ENCODE assay signal across 12 cellular contexts in genomic region chr3:49702672-49703071, GRCh38. TPM values are rescaled to one million over a fixed set of nuclear protein-coding genes. Genes with fewer than 3 reads are reported as not detected.
DNase-seq lines count a peak whose midpoint lies in the region; ATAC-seq and TF ChIP-seq lines count a peak whose summit lies in the region.
"Had no signal": no experiment of that assay in that cellular context is flagged by ENCODE, and none has a peak within 500 bp of the region (broad histone marks: within the 10 kb centered on the region; RNA-seq: fewer than 3 reads in every experiment).

No MANE protein-coding gene starts in this region.

- POLR2A ChIA-PET in RWPE1 (lab: Yijun Ruan, JAX; ENCODE audit: low non-redundant PET), result no interaction called here

- no peak overlapping the region for H4K5ac ChIP-seq in mesendoderm (ENCODE audit: low read length)

- no peak overlapping the region for H2BK12ac ChIP-seq in neuronal stem cell (ENCODE audit: low read length)

- no CpG with 5 or more reads among the region's 11 CpGs for WGBS in neuronal stem cell (ENCODE audit: extremely low coverage in 2 of 2, insufficient read length in 2 of 2, insufficient replicate concordance in 1 of 2), 2 donors
- no CpG with 5 or more reads among the region's 11 CpGs for WGBS in mesendoderm (ENCODE audit: extremely low coverage, insufficient coverage, low lambda C conversion rate)

- DNase-seq in Right ventricle myocardium inferior (ENCODE audit: missing footprints) (peak; percentile 52), cardiac septum (ENCODE audit: low spot score) (no peak), RWPE1 (ENCODE audit: low spot score) (no peak), neuronal stem cell (ENCODE audit: low spot score) (no peak), mesendoderm (no peak)

- peaks cover 0 to 2% of the 10 kb centered on the region in 2 donors for H3K9me3 ChIP-seq in neuronal stem cell (replicated peaks in 1 of 2; ENCODE audit: control insufficient read depth in 2 of 2, insufficient read depth in 1 of 2, low read depth in 1 of 2, low read length in 2 of 2)
- H3K9me3 ChIP-seq: Caco-2 had no signal

- no peak for TF ChIP-seq CTCF in RWPE1 (conservative IDR thresholded peaks at IDR 0.05; ENCODE audit: low read depth)

- H4K8ac ChIP-seq in neuronal stem cell (ENCODE audit: low read depth, low read length) (peak overlapping the region; percentile 77), mesendoderm (ENCODE audit: low read depth, low read length) (no peak overlapping the region)

- no peak overlapping the region for H3K4me2 ChIP-seq in neuronal stem cell (ENCODE audit: insufficient read depth, low read length, poor library complexity, severe bottlenecking)
- H3K4me2 ChIP-seq in mesendoderm (ENCODE audit: low read length), result no peak overlapping the region

- H3K27ac ChIP-seq in RWPE1 (peak overlapping the region; percentile 2; the same call in 1 of the 2 replicates), neuronal stem cell (replicated peaks; ENCODE audit: low read length) (no peak overlapping the region), mesendoderm (ENCODE audit: low read depth, low read length) (no peak overlapping the region)
- H3K27ac ChIP-seq: C4-2B, GM23248 had no signal

- no peak overlapping the region for H2AFZ ChIP-seq in neuronal stem cell (ENCODE audit: low read length)
- H2AFZ ChIP-seq: GM23248 had no signal

- H2BK15ac ChIP-seq in neuronal stem cell (ENCODE audit: low read length) (no peak overlapping the region), mesendoderm (replicated peaks; ENCODE audit: low read depth) (no peak overlapping the region)

- peaks cover 17 to 49% of the 10 kb centered on the region in 2 donors for H3K36me3 ChIP-seq in neuronal stem cell (replicated peaks in 1 of 2; ENCODE audit: control insufficient read depth in 2 of 2, insufficient read depth in 2 of 2, low read length in 2 of 2)
- peaks cover 3% of the 10 kb centered on the region for H3K36me3 ChIP-seq in mesendoderm (ENCODE audit: control insufficient read depth, insufficient read depth, low read length)

- H3K18ac ChIP-seq in neuronal stem cell (ENCODE audit: low read length), result no peak overlapping the region
- no peak overlapping the region for H3K18ac ChIP-seq in mesendoderm (ENCODE audit: low read length)

- H3K4me1 ChIP-seq in neuronal stem cell (ENCODE audit: control insufficient read depth in 2 of 2, insufficient read depth in 1 of 2, low read depth in 1 of 2, low read length in 2 of 2) (peaks cover 0 to 2% of the 10 kb centered on the region in 2 donors), mesendoderm (ENCODE audit: control insufficient read depth, low read depth, low read length) (no peaks in the 10 kb centered on the region)
- H3K4me1 ChIP-seq: Caco-2 had no signal

- H3K23ac ChIP-seq in neuronal stem cell (ENCODE audit: low read depth, low read length, poor library complexity), result no peak overlapping the region
- H3K23ac ChIP-seq in mesendoderm (ENCODE audit: low read length), result no peak overlapping the region

- H3K27me3 ChIP-seq in neuronal stem cell (ENCODE audit: control insufficient read depth in 3 of 3, insufficient read depth in 3 of 3, low read depth in 1 of 3, low read length in 3 of 3) (no peaks in the 10 kb centered on the region), mesendoderm (ENCODE audit: insufficient read depth, low read length, poor library complexity) (no peaks in the 10 kb centered on the region)

- ATAC-seq in Right ventricle myocardium inferior (no peak), GM18505 (IDR thresholded peaks at IDR 0.05; ENCODE audit: unreplicated experiment) (no peak)

- H3K79me2 ChIP-seq in mesendoderm (ENCODE audit: control insufficient read depth, insufficient read depth, low read length), result no peaks in the 10 kb centered on the region

- H2BK5ac ChIP-seq in neuronal stem cell (ENCODE audit: low read length) (no peak overlapping the region), mesendoderm (ENCODE audit: low read length) (no peak overlapping the region)

- TF ChIP-seq POLR2A in GM18505 (IDR thresholded peaks at IDR 0.05; ENCODE audit: borderline replicate concordance, extremely low read depth, insufficient read depth, insufficient read length), result no peak

- H3K79me1 ChIP-seq in neuronal stem cell (ENCODE audit: low read depth, low read length) (no peaks in the 10 kb centered on the region), mesendoderm (ENCODE audit: low read length) (no peaks in the 10 kb centered on the region)

- H2BK120ac ChIP-seq in neuronal stem cell (ENCODE audit: low read depth, low read length) (no peak overlapping the region), mesendoderm (ENCODE audit: low read depth, low read length) (no peak overlapping the region)

- H3K56ac ChIP-seq in mesendoderm (ENCODE audit: low read length), result no peak overlapping the region

- H3K14ac ChIP-seq in neuronal stem cell (ENCODE audit: low read length), result no peak overlapping the region

- no peak overlapping the region for H4K91ac ChIP-seq in neuronal stem cell (ENCODE audit: low read depth, low read length, poor library complexity)

- CTCF ChIA-PET in RWPE1 (lab: Yijun Ruan, JAX), result no interaction called here

- H3K4ac ChIP-seq in neuronal stem cell (ENCODE audit: low read length) (no peak overlapping the region), mesendoderm (ENCODE audit: low read depth, low read length) (no peak overlapping the region)

- H3K9ac ChIP-seq in neuronal stem cell (ENCODE audit: low read depth, low read length, poor library complexity) (peak overlapping the region; percentile 50), mesendoderm (ENCODE audit: low read length) (no peak overlapping the region)
- H3K9ac ChIP-seq: GM23248 had no signal

- no peak overlapping the region for H2AK5ac ChIP-seq in neuronal stem cell (ENCODE audit: low read depth, low read length)
- H2AK5ac ChIP-seq in mesendoderm (ENCODE audit: low read length), result no peak overlapping the region

- H3K4me3 ChIP-seq in neuronal stem cell (ENCODE audit: low read length in 2 of 2), result no peak overlapping the region
- H3K4me3 ChIP-seq in mesendoderm (ENCODE audit: low read length), result no peak overlapping the region
- H3K4me3 ChIP-seq: GM23248 had no signal

- intact Hi-C loops in Right ventricle myocardium inferior (cut with DNase I) (no loop called here), cardiac septum (cut with DNase I) (loop anchor here (5.0 kb wide), 1 partner anchor 135 kb away; no protein-coding TSS in a partner anchor)

RNA-seq across cellular contexts. Expression of gene RNF123, which starts 13.3 kb away (rescaled TPM):
- total RNA-seq in Right ventricle myocardium inferior, result 46.1 TPM
- 59.4 TPM for total RNA-seq in cardiac septum
- polyA plus RNA-seq in neuronal stem cell (2013, experiment 1 of 2), result 21.9 TPM
- 20.9 TPM for polyA plus RNA-seq in neuronal stem cell (2013, experiment 2 of 2)
- polyA plus RNA-seq in mesendoderm (2013, experiment 1 of 2), result 16.4 TPM
- polyA plus RNA-seq in mesendoderm (2013, experiment 2 of 2), result 14.8 TPM

RNA-seq across cellular contexts. Expression of gene MST1, which starts 13.4 kb away (rescaled TPM):
- 4.6 TPM for total RNA-seq in Right ventricle myocardium inferior
- 6.4 TPM for total RNA-seq in cardiac septum
- polyA plus RNA-seq in neuronal stem cell (2013, experiment 1 of 2), result 10.4 TPM
- polyA plus RNA-seq in neuronal stem cell (2013, experiment 2 of 2), result 11.3 TPM
- polyA plus RNA-seq in mesendoderm (2013, experiment 1 of 2), result 3.5 TPM
- polyA plus RNA-seq in mesendoderm (2013, experiment 2 of 2), result 3.7 TPM

RNA-seq across cellular contexts. Expression of gene AMIGO3, which starts 16.8 kb away (rescaled TPM):
- total RNA-seq in Right ventricle myocardium inferior (not detected), cardiac septum (0.35 TPM)
- polyA plus RNA-seq in neuronal stem cell (2013, experiment 1 of 2), result 1.0 TPM
- 0.93 TPM for polyA plus RNA-seq in neuronal stem cell (2013, experiment 2 of 2)
- polyA plus RNA-seq in mesendoderm (2013, experiment 1 of 2), result 1.3 TPM
- polyA plus RNA-seq in mesendoderm (2013, experiment 2 of 2), result 1.1 TPM
- total RNA-seq: A673; Caco-2; CD4-positive, CD25-positive, alpha-beta regulatory T cell; GM23248 had no signal
- polyA plus RNA-seq: BJ had no signal

RNA-seq across cellular contexts. Expression of gene GMPPB, which starts 21.1 kb away (rescaled TPM):
- 18.1 TPM for total RNA-seq in Right ventricle myocardium inferior
- total RNA-seq in cardiac septum, result 19.5 TPM
- polyA plus RNA-seq in neuronal stem cell (2013, experiment 1 of 2), result 7.4 TPM
- 7.4 TPM for polyA plus RNA-seq in neuronal stem cell (2013, experiment 2 of 2)
- 16.1 TPM for polyA plus RNA-seq in mesendoderm (2013, experiment 1 of 2)
- polyA plus RNA-seq in mesendoderm (2013, experiment 2 of 2), result 15.8 TPM

RNA-seq across cellular contexts. Expression of gene APEH, which starts 28.5 kb away (rescaled TPM):
- total RNA-seq in Right ventricle myocardium inferior (99.5 TPM), cardiac septum (81.4 TPM)
- polyA plus RNA-seq in neuronal stem cell (2013, experiment 1 of 2), result 50.1 TPM
- polyA plus RNA-seq in neuronal stem cell (2013, experiment 2 of 2), result 46.8 TPM
- polyA plus RNA-seq in mesendoderm (2013, experiment 1 of 2), result 77.8 TPM
- 76.2 TPM for polyA plus RNA-seq in mesendoderm (2013, experiment 2 of 2)
